In genomic region chr17:2406271-2406902, GRCh38 we compare ENCODE assay signal across 9 cellular contexts. TPM values are rescaled to one million over a fixed set of nuclear protein-coding genes. Genes with fewer than 3 reads are reported as not detected.
A peak's percentile ranks its signal among the peaks of the same experiment; 100 is the strongest.
DNase-seq lines count a peak whose midpoint lies in the region; ATAC-seq, FAIRE-seq and TF ChIP-seq lines count a peak whose summit lies in the region.
"Had no signal": no experiment of that assay in that cellular context is flagged by ENCODE, and none has a peak within 500 bp of the region (broad histone marks: within the 10 kb centered on the region; RNA-seq: fewer than 3 reads in every experiment).

No MANE protein-coding gene starts in this region.

- FAIRE-seq in HepG2 (lab: Jason Lieb, UNC), result no peak

- H3K4me3 Mint-ChIP-seq in stimulated activated effector memory CD8-positive, alpha-beta T cell treated with anti-CD3 and anti-CD28 coated beads, Interleukin-12 subunit alpha, Interleukin-12 subunit beta, amount 100 ng/mL, for 72 hours, result peak overlapping the region; percentile 18
- H3K4me3 Mint-ChIP-seq: activated B cell treated with CpG ODN at 0.5 μM for 24 hours had no signal

- H3K36me3 ChIP-seq in HEK293 (ENCODE audit: control insufficient read depth in 2 of 2, insufficient read depth in 1 of 2, low read length in 2 of 2) (peaks cover 4 to 8% of the 10 kb centered on the region in 2 experiments; a peak in 2 of 3 replicates), HepG2 (replicated peaks in 1 of 2; ENCODE audit: control insufficient read depth in 1 of 2, insufficient read depth in 2 of 2, low read length in 2 of 2) (no peaks in the 10 kb centered on the region)
- H3K36me3 ChIP-seq in effector memory CD4-positive, alpha-beta T cell (ENCODE audit: control insufficient read depth, insufficient read depth, low read length), result no peaks in the 10 kb centered on the region

- DNase-seq in HepG2 (ENCODE audit: low spot score), result no peak
- no peak for DNase-seq in stimulated activated effector memory CD8-positive, alpha-beta T cell treated with anti-CD3 and anti-CD28 coated beads, Interleukin-12 subunit alpha, Interleukin-12 subunit beta, amount 100 ng/mL, for 72 hours (ENCODE audit: low spot score in 2 of 2)
- DNase-seq in NCI-H82 (lab: John Stamatoyannopoulos, UW), result no peak
- no peak for DNase-seq in effector memory CD4-positive, alpha-beta T cell
- DNase-seq: activated B cell treated with CpG ODN at 0.5 μM for 24 hours had no signal

- BruUV-seq in HepG2 (replicated peaks; lab: Mats Ljungman, UMichigan), result no TSS peak

- POLR2A ChIA-PET in HEK293 (lab: Yijun Ruan, JAX), result interaction anchor here (0.7 to 1.7 kb wide), 3 partner anchors 14 to 371 kb away, joined by 3 to 7 read pairs (median 7); no protein-coding TSS in a partner anchor
- POLR2A ChIA-PET in HepG2 (lab: Yijun Ruan, JAX), result interaction anchor here (0.7 kb wide), 1 partner anchor 1066 kb away, joined by 4 read pairs; no protein-coding TSS in a partner anchor

- H3K4me1 Mint-ChIP-seq in stimulated activated effector memory CD8-positive, alpha-beta T cell treated with anti-CD3 and anti-CD28 coated beads, Interleukin-12 subunit alpha, Interleukin-12 subunit beta, amount 100 ng/mL, for 72 hours, result peaks cover 41% of the 10 kb centered on the region

- no peak for TF ChIP-seq CTCF in HEK293 (tag by site-specific recombination; IDR thresholded peaks at IDR 0.05)
- no peak for TF ChIP-seq CTCF in HepG2 (CRISPR knock-in tag; IDR thresholded peaks at IDR 0.05)

- peak overlapping the region; percentile 69 for H3K27ac Mint-ChIP-seq in stimulated activated effector memory CD8-positive, alpha-beta T cell treated with anti-CD3 and anti-CD28 coated beads, Interleukin-12 subunit alpha, Interleukin-12 subunit beta, amount 100 ng/mL, for 72 hours
- H3K27ac Mint-ChIP-seq: activated B cell treated with CpG ODN at 0.5 μM for 24 hours had no signal

- no peak overlapping the region for H3K27ac ChIP-seq in HEK293 (ENCODE audit: extremely low read depth, low read depth, low read length)
- H3K27ac ChIP-seq in adipose tissue (ENCODE audit: low read depth, low read length), result peak overlapping the region; percentile 28
- no peak overlapping the region for H3K27ac ChIP-seq in HepG2 (ENCODE audit: extremely low read length, insufficient read depth, low read length)
- H3K27ac ChIP-seq in effector memory CD4-positive, alpha-beta T cell (ENCODE audit: insufficient read depth, low read length, poor library complexity, severe bottlenecking), result no peak overlapping the region

- no peak for TF ChIP-seq POLR2A in HepG2 (IDR thresholded peaks at IDR 0.05; ENCODE audit: insufficient read depth in 1 of 2, low read depth in 2 of 2, low read length in 2 of 2)

- no peak overlapping the region for H3K4me2 ChIP-seq in HepG2 (ENCODE audit: low read depth, low read length)

- H4K20me1 ChIP-seq in HepG2 (ENCODE audit: insufficient read depth, low read length), result no peaks in the 10 kb centered on the region; the same call in 1 of the 2 replicates

- ATAC-seq in HepG2 (no peak), GM21529 (IDR thresholded peaks at IDR 0.05; ENCODE audit: unreplicated experiment) (no peak), HG02840 (IDR thresholded peaks at IDR 0.05; ENCODE audit: low FRiP score, unreplicated experiment) (no peak)
- no peak for ATAC-seq in stimulated activated effector memory CD8-positive, alpha-beta T cell treated with anti-CD3 and anti-CD28 coated beads, Interleukin-12 subunit alpha, Interleukin-12 subunit beta, amount 100 ng/mL, for 72 hours

- H3K9me3 ChIP-seq in HEK293 (ENCODE audit: control insufficient read depth, insufficient read depth, low read depth, low read length), result no peaks in the 10 kb centered on the region
- H3K9me3 ChIP-seq in HepG2 (ENCODE audit: low read length), result no peaks in the 10 kb centered on the region
- H3K9me3 ChIP-seq in effector memory CD4-positive, alpha-beta T cell (ENCODE audit: control insufficient read depth, low read length), result no peaks in the 10 kb centered on the region

- H3K27me3 ChIP-seq in HepG2 (ENCODE audit: control insufficient read depth in 1 of 2, insufficient read depth in 2 of 2, low read length in 2 of 2), result no peaks in the 10 kb centered on the region; a peak in 1 of 5 replicates
- no peaks in the 10 kb centered on the region for H3K27me3 ChIP-seq in effector memory CD4-positive, alpha-beta T cell (replicated peaks; ENCODE audit: control insufficient read depth, insufficient read depth, low read length, poor library complexity, severe bottlenecking)

- H3K4me1 ChIP-seq in HEK293 (ENCODE audit: control insufficient read depth, insufficient read depth, low read length) (0 out of 2 replicates have a peak, but pooled peaks cover 4% of the 10 kb centered on the region), HepG2 (ENCODE audit: insufficient read depth, low read length) (peaks cover 28% of the 10 kb centered on the region)
- H3K4me1 ChIP-seq in effector memory CD4-positive, alpha-beta T cell (ENCODE audit: control insufficient read depth, insufficient read depth, low read length, poor library complexity, severe bottlenecking), result peaks cover 6% of the 10 kb centered on the region

- no peak for TF ChIP-seq RAD21 in HepG2 (CRISPR knock-in tag; IDR thresholded peaks at IDR 0.05)

- peaks cover 11% of the 10 kb centered on the region for H3K36me3 Mint-ChIP-seq in stimulated activated effector memory CD8-positive, alpha-beta T cell treated with anti-CD3 and anti-CD28 coated beads, Interleukin-12 subunit alpha, Interleukin-12 subunit beta, amount 100 ng/mL, for 72 hours

- intact Hi-C loops in HepG2 (cut with micrococcal nuclease; ENCODE audit: unreplicated experiment), result no loop called here

- WGBS in adipose tissue, 3 donors, result 71 to 76% (median 74%) methylated on average over 8 of the region's 8 CpGs
- WGBS in HepG2 (ENCODE audit: low lambda C conversion rate), result 96% methylated on average over 8 of the region's 8 CpGs

- no peaks in the 10 kb centered on the region for H3K9me3 Mint-ChIP-seq in stimulated activated effector memory CD8-positive, alpha-beta T cell treated with anti-CD3 and anti-CD28 coated beads, Interleukin-12 subunit alpha, Interleukin-12 subunit beta, amount 100 ng/mL, for 72 hours
- H3K9me3 Mint-ChIP-seq: activated B cell treated with CpG ODN at 0.5 μM for 24 hours had no signal

- H3K4me3 ChIP-seq in HEK293 (ENCODE audit: low read depth, low read length) (no peak overlapping the region), HepG2 (replicated peaks in 1 of 3; ENCODE audit: insufficient read depth in 1 of 3, low read depth in 2 of 3, low read length in 3 of 3) (no peak overlapping the region)
- no peak overlapping the region for H3K4me3 ChIP-seq in effector memory CD4-positive, alpha-beta T cell (ENCODE audit: insufficient read depth, low read depth, low read length, poor library complexity, severe bottlenecking)

- no peaks in the 10 kb centered on the region for H3K79me2 ChIP-seq in HepG2 (ENCODE audit: insufficient read depth, low read length)

- no peak overlapping the region for H2AFZ ChIP-seq in HepG2 (ENCODE audit: low read length)

- H3K9ac ChIP-seq in HepG2 (ENCODE audit: insufficient read depth, low read depth, low read length), result no peak overlapping the region

- in situ Hi-C loops in HepG2 (cut with HindIII; ENCODE audit: extremely low pct_ligation_motif_present, low pct_unique_long_range_greater_than_20kb), result no loop called here

- TF ChIP-seq EP300 in HepG2 (IDR thresholded peaks at IDR 0.05; ENCODE audit: low read depth in 2 of 2, low read length in 2 of 2) (no peak), HepG2 (CRISPR knock-in tag; IDR thresholded peaks at IDR 0.05; ENCODE audit: borderline replicate concordance) (no peak)

- CTCF ChIA-PET in HEK293 (lab: Yijun Ruan, JAX), result interaction anchor here (0.5 to 11.4 kb wide), 6 partner anchors 11 to 248 kb away, joined by 3 to 116 read pairs (median 4); no protein-coding TSS in a partner anchor
- CTCF ChIA-PET in HepG2 (lab: Yijun Ruan, JAX; ENCODE audit: low intra/inter-chr PET ratio, low total read pairs), result no interaction called here

TF ChIP-seq in HEK293, 187 proteins besides CTCF, POLR2A, EP300 and RAD21 (continues in another document):
- no peak for TF ChIP-seq RBAK (tag by site-specific recombination; IDR thresholded peaks at IDR 0.05)

TF ChIP-seq in HepG2, 621 proteins besides CTCF, POLR2A, EP300 and RAD21 (continues in another document):
- TF ChIP-seq SNAPC2 (CRISPR knock-in tag; IDR thresholded peaks at IDR 0.05) (no peak), RBAK (CRISPR knock-in tag; IDR thresholded peaks at IDR 0.05) (no peak), NCOR1 (IDR thresholded peaks at IDR 0.05; ENCODE audit: borderline replicate concordance, low read length) (no peak), ZNF180 (CRISPR knock-in tag; IDR thresholded peaks at IDR 0.05; ENCODE audit: borderline replicate concordance, low read depth) (no peak)

RNA-seq across cellular contexts. Expression of gene MNT, which starts 5.5 kb away (rescaled TPM):
- 10 to 100 TPM in 2 of 3 donors, 1 to 10 TPM in 1; 4.9 to 23.7 (median 23.1) TPM for polyA plus RNA-seq in adipose tissue
- 2.3 and 3.5 TPM in 2 replicates for total RNA-seq in HepG2 (2016; rRNA removed; fragmentation: Illumina TruSeq; extraction: Trizol)
- total RNA-seq in HepG2 (2016; cell fraction: cytosol; rRNA removed; fragmentation: Illumina TruSeq; extraction: Trizol; ENCODE audit: low read depth), result 0.79 and 1.5 TPM in 2 replicates
- 2.0 and 2.9 TPM in 2 replicates for total RNA-seq in HepG2 (2016; cell fraction: insoluble cytoplasmic fraction; rRNA removed; fragmentation: Illumina TruSeq; extraction: Trizol)
- 2.3 and 2.4 TPM in 2 replicates for total RNA-seq in HepG2 (2016; cell fraction: membrane; rRNA removed; fragmentation: Illumina TruSeq; extraction: Trizol)
- 3.0 and 3.9 TPM in 2 replicates for total RNA-seq in HepG2 (2016; cell fraction: nucleus; rRNA removed; fragmentation: Illumina TruSeq; extraction: Trizol)
- 1.8 and 2.1 TPM in 2 replicates for polyA plus RNA-seq in HepG2 (2011; rRNA removed)
- polyA plus RNA-seq in HepG2 (2011; cell fraction: cytosol; rRNA removed), result 0.86 and 0.92 TPM in 2 replicates
- 13.6 and 19.3 TPM in 2 replicates for polyA plus RNA-seq in HepG2 (2011; cell fraction: nucleus; rRNA removed)
- 6.6 and 7.5 TPM in 2 replicates for polyA plus RNA-seq in HepG2 (2012)
- 0.35 and 0.63 TPM in 2 replicates for polyA plus RNA-seq in HepG2 (2016; cell fraction: cytosol; fragmentation: Illumina TruSeq; extraction: Trizol; ENCODE audit: low read depth)
- 3.1 and 5.6 TPM in 2 replicates for polyA plus RNA-seq in HepG2 (2016; cell fraction: insoluble cytoplasmic fraction; fragmentation: Illumina TruSeq; extraction: Trizol; ENCODE audit: low read depth)
- 1.4 and 1.6 TPM in 2 replicates for polyA plus RNA-seq in HepG2 (2016; cell fraction: membrane; fragmentation: Illumina TruSeq; extraction: Trizol; ENCODE audit: low read depth)
- polyA plus RNA-seq in HepG2 (2016; cell fraction: nucleus; fragmentation: Illumina TruSeq; extraction: Trizol; ENCODE audit: insufficient read depth, low read depth), result 14.3 and 17.8 TPM in 2 replicates
- polyA minus RNA-seq in HepG2 (2011; rRNA and poly(A)+ RNA removed; ENCODE audit: low replicate concordance), result 4.3 and 8.2 TPM in 2 replicates
- 3.1 and 3.8 TPM in 2 replicates for polyA minus RNA-seq in HepG2 (2011; cell fraction: cytosol; rRNA and poly(A)+ RNA removed)
- 8.1 and 8.8 TPM in 2 replicates for polyA minus RNA-seq in HepG2 (2011; cell fraction: nucleus; rRNA and poly(A)+ RNA removed)

Comparison
In these comparisons a context has a peak if more than half of its experiments do, and no peak if none do; other contexts are left out.
1. Of the 63 proteins assayed by ChIP-seq in both HepG2 and HEK293: peak only in HepG2: none; only in HEK293: ATF2 and ZNF362; in both: none; in neither: 61.